Comparison of ENCODE assay signal across 6 cellular contexts in genomic region chr5:124103056-124103455, GRCh38.
A peak's percentile ranks its signal among the peaks of the same experiment; 100 is the strongest.
DNase-seq lines count a peak whose midpoint lies in the region; ATAC-seq and TF ChIP-seq lines count a peak whose summit lies in the region.
"Not testable (repeated sequence)": the region's sequence is repeated elsewhere in the genome, so short reads cannot be mapped to it uniquely, and the experiment has no call there.

No MANE protein-coding gene starts in this region.

- not testable (repeated sequence) for H3K27ac ChIP-seq in foreskin keratinocyte

- peak overlapping the region; percentile 8 for H3K27ac Mint-ChIP-seq in osteocyte (ENCODE audit: unreplicated experiment)

- H3K4me3 ChIP-seq in MG63; adipocyte (ENCODE audit: low read length); epithelial cell of esophagus (ENCODE audit: low read length): not testable (repeated sequence)

- H3K4me3 Mint-ChIP-seq in osteocyte (ENCODE audit: unreplicated experiment) = not testable (repeated sequence)

- ATAC-seq in foreskin keratinocyte = peak; percentile 41

- H3K9me3 ChIP-seq in MG63; adipocyte (ENCODE audit: control insufficient read depth, low read length): not testable (repeated sequence)

- H3K27me3 Mint-ChIP-seq in osteocyte (ENCODE audit: unreplicated experiment) = not testable (repeated sequence)

- H3K27me3 ChIP-seq in MG63; adipocyte (replicated peaks; ENCODE audit: control insufficient read depth, insufficient read depth, low read length); foreskin keratinocyte: not testable (repeated sequence)

- H3K9ac ChIP-seq in adipocyte (ENCODE audit: low read length) = not testable (repeated sequence)

- peaks cover 28% of the 10 kb centered on the region for H3K4me1 Mint-ChIP-seq in osteocyte (ENCODE audit: unreplicated experiment)

- H3K36me3 ChIP-seq in MG63; adipocyte (ENCODE audit: control insufficient read depth, insufficient read depth, low read length, severe bottlenecking): not testable (repeated sequence)

- H3K9me3 Mint-ChIP-seq in osteocyte (ENCODE audit: unreplicated experiment) = not testable (repeated sequence)

- TF ChIP-seq CTCF in epithelial cell of esophagus (IDR thresholded peaks at IDR 0.05; ENCODE audit: insufficient read depth, low read depth, low read length, missing control alignments); foreskin keratinocyte (conservative IDR thresholded peaks at IDR 0.05); osteocyte (IDR thresholded peaks at IDR 0.05): not testable (repeated sequence)

- not testable (repeated sequence) for H3K4me1 ChIP-seq in adipocyte (ENCODE audit: control insufficient read depth, insufficient read depth, low read length); foreskin keratinocyte

- H3K36me3 Mint-ChIP-seq in osteocyte (ENCODE audit: unreplicated experiment) = not testable (repeated sequence)

- DNase-seq in H4 (ENCODE audit: low spot score) (peak; percentile 62), MG63 (peak; percentile 47), adipocyte (ENCODE audit: low read depth) (peak; percentile 1), epithelial cell of esophagus (ENCODE audit: low read depth) (peak; percentile 42), foreskin keratinocyte (peak in 1 of 2 donors; percentile 21)
- not testable (repeated sequence) for DNase-seq in osteocyte (ENCODE audit: extremely low spot score, unreplicated experiment)
